In the genomic region with DNA sequence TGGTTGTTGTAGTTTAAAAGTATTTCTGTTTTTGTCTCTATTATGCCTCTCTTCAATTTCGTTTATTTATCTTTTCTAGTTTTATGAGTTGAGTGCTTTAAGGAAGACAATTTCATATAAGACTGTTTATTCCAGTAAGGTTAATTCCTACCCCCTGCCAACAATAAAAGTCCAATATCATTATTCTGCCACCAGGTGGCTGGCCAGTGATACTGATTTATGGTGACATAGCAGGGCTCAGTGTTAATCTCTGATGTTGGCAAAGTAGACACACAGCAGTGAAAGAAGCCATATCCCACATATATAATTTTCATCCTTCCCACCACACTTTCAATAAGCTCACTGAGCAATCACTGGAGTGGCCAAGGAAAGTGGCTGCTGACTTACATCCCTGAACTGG, we compare ENCODE assay signal across 10 cellular contexts.
A peak's percentile ranks its signal among the peaks of the same experiment; 100 is the strongest.
DNase-seq lines count a peak whose midpoint lies in the region; ATAC-seq and TF ChIP-seq lines count a peak whose summit lies in the region.
"Had no signal": no experiment of that assay in that cellular context is flagged by ENCODE, and none has a peak within 500 bp of the region (broad histone marks: within the 10 kb centered on the region; RNA-seq: fewer than 3 reads in every experiment).

No MANE protein-coding gene starts in this region.

- WGBS in SK-N-SH (ENCODE audit: low lambda C conversion rate): 0% methylated on average over 1 of the region's 1 CpG
- WGBS in thyroid gland, 2 donors: 89 to 92% methylated on average over 1 of the region's 1 CpG

- H2AFZ ChIP-seq in SK-N-SH (ENCODE audit: low read depth) (no peak overlapping the region), PC-3 (ENCODE audit: low read length) (no peak overlapping the region)

- no peaks in the 10 kb centered on the region for H4K20me1 ChIP-seq in SK-N-SH (ENCODE audit: insufficient read depth)
- H4K20me1 ChIP-seq in PC-3 (ENCODE audit: low read length): no peaks in the 10 kb centered on the region

- no peaks in the 10 kb centered on the region for H3K36me3 ChIP-seq in SK-N-SH (replicated peaks in 1 of 2; ENCODE audit: control insufficient read depth in 1 of 2, insufficient read depth in 2 of 2, low read length in 1 of 2)
- H3K36me3 ChIP-seq in PC-3 (ENCODE audit: low read depth, low read length): no peaks in the 10 kb centered on the region
- H3K36me3 ChIP-seq in thyroid gland: no peaks in the 10 kb centered on the region
- no peaks in the 10 kb centered on the region for H3K36me3 ChIP-seq in effector memory CD4-positive, alpha-beta T cell (ENCODE audit: control insufficient read depth, insufficient read depth, low read length)

- no peaks in the 10 kb centered on the region for H3K9me3 ChIP-seq in SK-N-SH
- no peaks in the 10 kb centered on the region for H3K9me3 ChIP-seq in PC-3 (ENCODE audit: low read length)
- no peaks in the 10 kb centered on the region for H3K9me3 ChIP-seq in thyroid gland
- no peaks in the 10 kb centered on the region for H3K9me3 ChIP-seq in effector memory CD4-positive, alpha-beta T cell (ENCODE audit: control insufficient read depth, low read length)

- H3K4me2 ChIP-seq in SK-N-SH: no peak overlapping the region
- no peak overlapping the region for H3K4me2 ChIP-seq in PC-3 (ENCODE audit: low read length)

- H3K27ac ChIP-seq in SK-N-SH (ENCODE audit: low read depth in 2 of 2, low read length in 1 of 2) (no peak overlapping the region), PC-3 (ENCODE audit: low read length) (no peak overlapping the region), thyroid gland (no peak overlapping the region)
- H3K27ac ChIP-seq in effector memory CD4-positive, alpha-beta T cell (ENCODE audit: insufficient read depth, low read length, poor library complexity, severe bottlenecking): no peak overlapping the region

- no peak for TF ChIP-seq POLR2A in thyroid gland (IDR thresholded peaks at IDR 0.05)

- peak; percentile 6 for DNase-seq in SK-N-SH
- peak; percentile 94 for DNase-seq in PC-3
- DNase-seq in fibroblast of pulmonary artery (ENCODE audit: low read depth): peak; percentile 62
- DNase-seq in thyroid gland: peak; percentile 8 to 28
- no peak for DNase-seq in inferior parietal cortex (ENCODE audit: extremely low spot score)
- DNase-seq in effector memory CD4-positive, alpha-beta T cell: no peak
- DNase-seq: CD4-positive, alpha-beta memory T cell; NCI-H1694 treated with DMSO at 0.1 percent for 48 hours had no signal

- no peak overlapping the region for H3K9ac ChIP-seq in SK-N-SH
- H3K9ac ChIP-seq in PC-3 (ENCODE audit: low read length): no peak overlapping the region

- TF ChIP-seq EP300 in SK-N-SH (IDR thresholded peaks at IDR 0.05; ENCODE audit: borderline replicate concordance in 1 of 2, low read depth in 1 of 2, low read length in 1 of 2): no peak

- H3F3A ChIP-seq in SK-N-SH (replicated peaks; ENCODE audit: insufficient read depth) (no peaks in the 10 kb centered on the region), PC-3 (ENCODE audit: low read length, unreplicated experiment) (no peaks in the 10 kb centered on the region)

- POLR2A ChIA-PET in SK-N-SH (lab: Yijun Ruan, JAX): no interaction called here
- POLR2A ChIA-PET in PC-3 (lab: Charles Lee; ENCODE audit: unreplicated experiment): interaction anchor here (0.6 kb wide), 1 partner anchor 204 kb away, joined by 10 read pairs; no protein-coding TSS in a partner anchor

- no peaks in the 10 kb centered on the region for H3K79me2 ChIP-seq in SK-N-SH (ENCODE audit: insufficient read depth)
- H3K79me2 ChIP-seq in PC-3 (ENCODE audit: low read length): no peaks in the 10 kb centered on the region

- TF ChIP-seq CTCF in SK-N-SH (IDR thresholded peaks at IDR 0.05) (peak; percentile 51), PC-3 (conservative IDR thresholded peaks at IDR 0.05; ENCODE audit: low read depth, low read length) (peak; percentile 97), fibroblast of pulmonary artery (IDR thresholded peaks at IDR 0.05; ENCODE audit: low read length, missing control alignments) (peak; percentile 62), thyroid gland (IDR thresholded peaks at IDR 0.05) (peak in 4 of 6 experiments; percentile 37 to 52 (median 48))

- intact Hi-C loops in PC-3 (cut with micrococcal nuclease): loop anchor here (1.0 to 2.0 kb wide), 7 partner anchors 82 to 486 kb away; no protein-coding TSS in a partner anchor
- intact Hi-C loops in thyroid gland (cut with DNase I): loop anchor here (10.0 kb wide), 1 partner anchor 149 kb away; no protein-coding TSS in a partner anchor

- H3K9me2 ChIP-seq in SK-N-SH: no peaks in the 10 kb centered on the region
- H3K9me2 ChIP-seq in PC-3 (replicated peaks; ENCODE audit: low read length): no peaks in the 10 kb centered on the region

- no TSS peak for BruUV-seq in PC-3 (replicated peaks; lab: Mats Ljungman, UMichigan)

- TF ChIP-seq RAD21 in SK-N-SH (IDR thresholded peaks at IDR 0.05; ENCODE audit: low read length): peak; percentile 39

- H3K27me3 ChIP-seq in SK-N-SH (ENCODE audit: insufficient read depth) (no peaks in the 10 kb centered on the region), PC-3 (ENCODE audit: low read length) (no peaks in the 10 kb centered on the region), thyroid gland (no peaks in the 10 kb centered on the region)
- no peaks in the 10 kb centered on the region for H3K27me3 ChIP-seq in effector memory CD4-positive, alpha-beta T cell (replicated peaks; ENCODE audit: control insufficient read depth, insufficient read depth, low read length, poor library complexity, severe bottlenecking)

- ATAC-seq in SK-N-SH treated with all-trans-retinoic acid at 6 μM for 48 hours: no peak
- peak; percentile 96 for ATAC-seq in PC-3
- no peak for ATAC-seq in GM21529 (IDR thresholded peaks at IDR 0.05; ENCODE audit: unreplicated experiment)

- H3K4me3 ChIP-seq in SK-N-SH (ENCODE audit: low read depth in 2 of 2, low read length in 1 of 2) (no peak overlapping the region), PC-3 (ENCODE audit: low read length) (no peak overlapping the region), fibroblast of pulmonary artery (replicated peaks; ENCODE audit: low read depth, low read length) (no peak overlapping the region), thyroid gland (replicated peaks in 1 of 3) (no peak overlapping the region)
- H3K4me3 ChIP-seq in effector memory CD4-positive, alpha-beta T cell (ENCODE audit: insufficient read depth, low read depth, low read length, poor library complexity, severe bottlenecking): no peak overlapping the region

- H3K4me1 ChIP-seq in SK-N-SH (ENCODE audit: control insufficient read depth in 1 of 2, insufficient read depth in 2 of 2, low read depth in 1 of 2, low read length in 1 of 2) (no peaks in the 10 kb centered on the region), PC-3 (ENCODE audit: insufficient read depth, low read length) (peaks cover 13% of the 10 kb centered on the region), thyroid gland (no peaks in the 10 kb centered on the region)
- no peaks in the 10 kb centered on the region for H3K4me1 ChIP-seq in effector memory CD4-positive, alpha-beta T cell (ENCODE audit: control insufficient read depth, insufficient read depth, low read length, poor library complexity, severe bottlenecking)

- CTCF ChIA-PET in SK-N-SH (lab: Yijun Ruan, JAX) (interaction anchor here (0.5 kb wide), 1 partner anchor 136 kb away, joined by 3 read pairs; no protein-coding TSS in a partner anchor), PC-3 (lab: Charles Lee) (no interaction called here)

TF ChIP-seq in SK-N-SH, 30 proteins besides CTCF, POLR2A, EP300 and RAD21:
- TF ChIP-seq SMC3 (IDR thresholded peaks at IDR 0.05; ENCODE audit: low read depth, low read length): peak; percentile 44
- TF ChIP-seq TCF12 (IDR thresholded peaks at IDR 0.05): no peak

TF ChIP-seq in SK-N-SH treated with all-trans-retinoic acid at 6 μM for 48 hours, 23 proteins besides CTCF, POLR2A, EP300 and RAD21:
- TF ChIP-seq ZFP3 (CRISPR knock-in tag; IDR thresholded peaks at IDR 0.05): no peak
- TF ChIP-seq, protein P1, sequence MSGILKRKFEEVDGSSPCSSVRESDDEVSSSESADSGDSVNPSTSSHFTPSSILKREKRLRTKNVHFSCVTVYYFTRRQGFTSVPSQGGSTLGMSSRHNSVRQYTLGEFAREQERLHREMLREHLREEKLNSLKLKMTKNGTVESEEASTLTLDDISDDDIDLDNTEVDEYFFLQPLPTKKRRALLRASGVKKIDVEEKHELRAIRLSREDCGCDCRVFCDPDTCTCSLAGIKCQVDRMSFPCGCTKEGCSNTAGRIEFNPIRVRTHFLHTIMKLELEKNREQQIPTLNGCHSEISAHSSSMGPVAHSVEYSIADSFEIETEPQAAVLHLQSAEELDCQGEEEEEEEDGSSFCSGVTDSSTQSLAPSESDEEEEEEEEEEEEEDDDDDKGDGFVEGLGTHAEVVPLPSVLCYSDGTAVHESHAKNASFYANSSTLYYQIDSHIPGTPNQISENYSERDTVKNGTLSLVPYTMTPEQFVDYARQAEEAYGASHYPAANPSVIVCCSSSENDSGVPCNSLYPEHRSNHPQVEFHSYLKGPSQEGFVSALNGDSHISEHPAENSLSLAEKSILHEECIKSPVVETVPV (CRISPR knock-in tag; IDR thresholded peaks at IDR 0.05): no peak
- TF ChIP-seq, protein P2, sequence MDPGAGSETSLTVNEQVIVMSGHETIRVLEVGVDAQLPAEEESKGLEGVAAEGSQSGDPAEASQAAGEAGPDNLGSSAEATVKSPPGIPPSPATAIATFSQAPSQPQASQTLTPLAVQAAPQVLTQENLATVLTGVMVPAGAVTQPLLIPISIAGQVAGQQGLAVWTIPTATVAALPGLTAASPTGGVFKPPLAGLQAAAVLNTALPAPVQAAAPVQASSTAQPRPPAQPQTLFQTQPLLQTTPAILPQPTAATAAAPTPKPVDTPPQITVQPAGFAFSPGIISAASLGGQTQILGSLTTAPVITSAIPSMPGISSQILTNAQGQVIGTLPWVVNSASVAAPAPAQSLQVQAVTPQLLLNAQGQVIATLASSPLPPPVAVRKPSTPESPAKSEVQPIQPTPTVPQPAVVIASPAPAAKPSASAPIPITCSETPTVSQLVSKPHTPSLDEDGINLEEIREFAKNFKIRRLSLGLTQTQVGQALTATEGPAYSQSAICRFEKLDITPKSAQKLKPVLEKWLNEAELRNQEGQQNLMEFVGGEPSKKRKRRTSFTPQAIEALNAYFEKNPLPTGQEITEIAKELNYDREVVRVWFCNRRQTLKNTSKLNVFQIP (CRISPR knock-in tag; IDR thresholded peaks at IDR 0.05; ENCODE audit: borderline replicate concordance, low read depth): no peak
- TF ChIP-seq ISL1 (CRISPR knock-in tag; IDR thresholded peaks at IDR 0.05): no peak
- no peak for TF ChIP-seq ZNF565 (CRISPR knock-in tag; conservative IDR thresholded peaks at IDR 0.05; ENCODE audit: low read depth)
- no peak for TF ChIP-seq BACH2 (CRISPR knock-in tag; IDR thresholded peaks at IDR 0.05; ENCODE audit: borderline replicate concordance)
- no peak for TF ChIP-seq TOX (CRISPR knock-in tag; IDR thresholded peaks at IDR 0.05; ENCODE audit: borderline replicate concordance)

Comparison
In these comparisons a context has a peak if more than half of its experiments do, and no peak if none do; other contexts are left out.
1. DNase-seq: peak in SK-N-SH (single experiment), PC-3 (single experiment), fibroblast of pulmonary artery (single experiment) and thyroid gland (2 of 2); none in inferior parietal cortex (single experiment) and effector memory CD4-positive, alpha-beta T cell (0 of 3).
2. Peak in every context shown above with its lines, with median percentiles within 50 percentile points of each other: CTCF ChIP-seq.